23 cellular contexts compared by ENCODE assay signal in genomic region chr13:31263346-31263745, GRCh38.
"Had no signal": no experiment of that assay in that cellular context is flagged by ENCODE, and none has a peak within 500 bp of the region (broad histone marks: within the 10 kb centered on the region; RNA-seq: fewer than 3 reads in every experiment).

No MANE protein-coding gene starts in this region.

- H3K4me1 Mint-ChIP-seq: naive thymus-derived CD4-positive, alpha-beta T cell had no signal

- H3K4me1 ChIP-seq: lower lobe of right lung, suprapubic skin, tibial nerve, uterus had no signal

- H3K9me3 Mint-ChIP-seq: mesothelial cell of epicardium; natural killer cell treated with Interleukin-12 subunit alpha and Interleukin-12 subunit beta and Interleukin-15 and Interleukin-18, amount 100 ng/mL, for 72 hours; stimulated activated naive CD8-positive, alpha-beta T cell treated with anti-CD3 and anti-CD28 coated beads, Interleukin-15, Interleukin-2, amounts not matched to agents 100 ng/mL and 50 ng/mL, for 24 hours; type B pancreatic cell had no signal

- H3K4me3 Mint-ChIP-seq: mesothelial cell of epicardium; naive thymus-derived CD4-positive, alpha-beta T cell; natural killer cell treated with Interleukin-12 subunit alpha and Interleukin-12 subunit beta and Interleukin-15 and Interleukin-18, amount 100 ng/mL, for 72 hours; stimulated activated naive CD8-positive, alpha-beta T cell treated with anti-CD3 and anti-CD28 coated beads, Interleukin-15, Interleukin-2, amounts not matched to agents 100 ng/mL and 50 ng/mL, for 24 hours; type B pancreatic cell had no signal

- H3K9me3 ChIP-seq: ovary, suprapubic skin, thoracic aorta had no signal

- DNase-seq: hippocampal formation; lower lobe of right lung; mesendoderm; naive thymus-derived CD4-positive, alpha-beta T cell; ovary; retina; right cardiac atrium; stimulated activated CD4-positive, alpha-beta T cell treated with anti-CD3 and anti-CD28 coated beads, Interleukin-12 subunit alpha, Interleukin-12 subunit beta, amount 100 ng/mL, for 4 hours; stimulated activated CD4-positive, alpha-beta T cell treated with anti-CD3 and anti-CD28 coated beads, Interleukin-15, amount 100 ng/mL, for 24 hours; stimulated activated CD4-positive, alpha-beta T cell treated with anti-CD3 and anti-CD28 coated beads, Interleukin-2, amount 100 ng/mL, for 24 hours; stimulated activated CD4-positive, alpha-beta T cell treated with anti-CD3 and anti-CD28 coated beads, Interleukin-4, amount 100 ng/mL, for 1 hour; stimulated activated naive CD4-positive, alpha-beta T cell; uterus had no signal

- H3K27me3 Mint-ChIP-seq: naive thymus-derived CD4-positive, alpha-beta T cell; natural killer cell treated with Interleukin-12 subunit alpha and Interleukin-12 subunit beta and Interleukin-15 and Interleukin-18, amount 100 ng/mL, for 72 hours; progenitor cell of endocrine pancreas; stimulated activated naive CD8-positive, alpha-beta T cell treated with anti-CD3 and anti-CD28 coated beads, Interleukin-15, Interleukin-2, amounts not matched to agents 100 ng/mL and 50 ng/mL, for 24 hours; type B pancreatic cell had no signal

- H3K4me3 ChIP-seq: lower lobe of right lung, ovary, skin epidermis, suprapubic skin, thoracic aorta, tibial nerve, uterus had no signal

- H3K36me3 Mint-ChIP-seq: natural killer cell treated with Interleukin-12 subunit alpha and Interleukin-12 subunit beta and Interleukin-15 and Interleukin-18, amount 100 ng/mL, for 72 hours had no signal

- ATAC-seq: lower lobe of right lung; naive thymus-derived CD4-positive, alpha-beta T cell; natural killer cell treated with Interleukin-12 subunit alpha and Interleukin-12 subunit beta and Interleukin-15 and Interleukin-18, amount 100 ng/mL, for 72 hours; right cardiac atrium; sciatic nerve had no signal

- H3K36me3 ChIP-seq: ovary, uterus had no signal

- H3K27ac Mint-ChIP-seq: mesothelial cell of epicardium; naive thymus-derived CD4-positive, alpha-beta T cell; natural killer cell treated with Interleukin-12 subunit alpha and Interleukin-12 subunit beta and Interleukin-15 and Interleukin-18, amount 100 ng/mL, for 72 hours; progenitor cell of endocrine pancreas; stimulated activated naive CD8-positive, alpha-beta T cell treated with anti-CD3 and anti-CD28 coated beads, Interleukin-15, Interleukin-2, amounts not matched to agents 100 ng/mL and 50 ng/mL, for 24 hours; type B pancreatic cell had no signal
